14 cellular contexts compared by ENCODE assay signal in the genomic region with DNA sequence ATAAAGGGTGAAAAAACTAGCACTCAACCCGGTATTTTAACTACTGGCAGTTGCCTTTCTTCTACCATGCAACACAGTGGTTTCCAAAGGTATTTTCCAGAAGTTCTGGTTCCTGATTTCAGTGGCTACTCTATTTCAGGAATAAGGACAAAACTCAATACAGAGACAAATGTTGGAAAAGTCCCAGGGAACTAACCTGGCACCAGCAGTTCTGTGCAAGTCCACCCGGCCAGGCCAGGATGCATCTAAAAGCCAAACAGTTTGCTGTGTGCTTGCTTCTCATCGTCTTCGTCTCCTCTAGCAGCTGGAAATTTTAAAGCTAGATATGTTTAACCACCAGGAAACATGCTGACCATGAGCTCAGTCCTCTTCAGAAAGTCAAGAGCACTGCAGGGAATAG. TPM values are rescaled to one million over a fixed set of nuclear protein-coding genes. Genes with fewer than 3 reads are reported as not detected.
DNase-seq lines count a peak whose midpoint lies in the region; ATAC-seq and TF ChIP-seq lines count a peak whose summit lies in the region.
"Had no signal": no experiment of that assay in that cellular context is flagged by ENCODE, and none has a peak within 500 bp of the region (broad histone marks: within the 10 kb centered on the region; RNA-seq: fewer than 3 reads in every experiment).

No MANE protein-coding gene starts in this region.

- H3K27me3 ChIP-seq in lower lobe of right lung (ENCODE audit: low read depth) (no peaks in the 10 kb centered on the region), thyroid gland (no peaks in the 10 kb centered on the region)

- no peaks in the 10 kb centered on the region for H3K36me3 ChIP-seq in lower lobe of right lung
- no peaks in the 10 kb centered on the region for H3K36me3 ChIP-seq in thyroid gland

- H3K4me3 ChIP-seq in lower lobe of right lung: no peak overlapping the region
- H3K4me3 ChIP-seq in thyroid gland (replicated peaks in 1 of 3): no peak overlapping the region
- H3K4me3 ChIP-seq: K562, mucosa of descending colon, smooth muscle cell had no signal

- H3K27ac ChIP-seq in lower lobe of right lung (peak overlapping the region; percentile 14), thyroid gland (peak overlapping the region; percentile 33 to 65 (median 40))

- no peak for ATAC-seq in activated T-cell treated with anti-CD3 and anti-CD28 coated beads, Interleukin-2, amount 50 U/mL, for 72 hours (replicated peaks in 1 of 2)
- ATAC-seq in activated naive CD8-positive, alpha-beta T cell treated with anti-CD3 and anti-CD28 coated beads, Interleukin-2, amount 50 U/mL, for 24 hours: no peak
- ATAC-seq in lower lobe of right lung: no peak
- ATAC-seq in GM21825 (IDR thresholded peaks at IDR 0.05; ENCODE audit: unreplicated experiment): no peak
- ATAC-seq in GM19035 (IDR thresholded peaks at IDR 0.05; ENCODE audit: unreplicated experiment): no peak
- ATAC-seq: K562, Panc1 had no signal

- H3K9me3 Mint-ChIP-seq in activated T-cell treated with anti-CD3 and anti-CD28 coated beads, Interleukin-2, amount 50 U/mL, for 72 hours: no peaks in the 10 kb centered on the region
- H3K9me3 Mint-ChIP-seq in activated naive CD8-positive, alpha-beta T cell treated with anti-CD3 and anti-CD28 coated beads, Interleukin-2, amount 50 U/mL, for 24 hours: no peaks in the 10 kb centered on the region

- peaks cover 92% of the 10 kb centered on the region for H3K4me1 Mint-ChIP-seq in activated T-cell treated with anti-CD3 and anti-CD28 coated beads, Interleukin-2, amount 50 U/mL, for 72 hours (ENCODE audit: low read depth)
- peaks cover 96% of the 10 kb centered on the region for H3K4me1 Mint-ChIP-seq in activated naive CD8-positive, alpha-beta T cell treated with anti-CD3 and anti-CD28 coated beads, Interleukin-2, amount 50 U/mL, for 24 hours

- H3K27ac Mint-ChIP-seq in activated T-cell treated with anti-CD3 and anti-CD28 coated beads, Interleukin-2, amount 50 U/mL, for 72 hours: peak overlapping the region; percentile 99
- H3K27ac Mint-ChIP-seq in activated naive CD8-positive, alpha-beta T cell treated with anti-CD3 and anti-CD28 coated beads, Interleukin-2, amount 50 U/mL, for 24 hours: peak overlapping the region; percentile 97

- no peaks in the 10 kb centered on the region for H3K9me3 ChIP-seq in lower lobe of right lung
- H3K9me3 ChIP-seq in thyroid gland: no peaks in the 10 kb centered on the region
- H3K9me3 ChIP-seq: mucosa of descending colon had no signal

- DNase-seq in activated T-cell treated with anti-CD3 and anti-CD28 coated beads, Interleukin-2, amount 50 U/mL, for 72 hours: no peak
- no peak for DNase-seq in activated T-cell treated with anti-CD3 and anti-CD28 coated beads, Interleukin-2, amount 50 U/mL, for 1 hour
- no peak for DNase-seq in activated naive CD8-positive, alpha-beta T cell treated with anti-CD3 and anti-CD28 coated beads, Interleukin-2, amount 50 U/mL, for 24 hours
- DNase-seq in lower lobe of right lung (no peak), thyroid gland (peak; percentile 24 to 31)
- DNase-seq in activated CD8-positive, alpha-beta memory T cell treated with anti-CD3 and anti-CD28 coated beads, Interleukin-2, amount 50 U/mL, for 48 hours: no peak
- DNase-seq: EL, NCI-H2029 treated with DMSO at 0.1 percent for 48 hours had no signal

- no peaks in the 10 kb centered on the region for H3K27me3 Mint-ChIP-seq in activated T-cell treated with anti-CD3 and anti-CD28 coated beads, Interleukin-2, amount 50 U/mL, for 72 hours (ENCODE audit: low read depth)
- no peaks in the 10 kb centered on the region for H3K27me3 Mint-ChIP-seq in activated naive CD8-positive, alpha-beta T cell treated with anti-CD3 and anti-CD28 coated beads, Interleukin-2, amount 50 U/mL, for 24 hours

- TF ChIP-seq POLR2A in thyroid gland (IDR thresholded peaks at IDR 0.05): no peak

- H3K4me1 ChIP-seq in lower lobe of right lung (peaks cover 67% of the 10 kb centered on the region), thyroid gland (peaks cover 35 to 54% of the 10 kb centered on the region in 2 donors)

- peaks cover 0 to 9% of the 10 kb centered on the region in 2 donors for H3K36me3 Mint-ChIP-seq in activated T-cell treated with anti-CD3 and anti-CD28 coated beads, Interleukin-2, amount 50 U/mL, for 72 hours (ENCODE audit: insufficient read depth in 2 of 2)
- peaks cover 26% of the 10 kb centered on the region for H3K36me3 Mint-ChIP-seq in activated naive CD8-positive, alpha-beta T cell treated with anti-CD3 and anti-CD28 coated beads, Interleukin-2, amount 50 U/mL, for 24 hours (ENCODE audit: low read depth)

- intact Hi-C loops in lower lobe of right lung (cut with DNase I): no loop called here
- intact Hi-C loops in thyroid gland (cut with DNase I): no loop called here

- TF ChIP-seq CTCF in lower lobe of right lung (IDR thresholded peaks at IDR 0.05): no peak
- TF ChIP-seq CTCF in thyroid gland (IDR thresholded peaks at IDR 0.05): no peak

- WGBS in thyroid gland, 2 donors: 43 to 56% methylated on average over 4 of the region's 4 CpGs

- H3K4me3 Mint-ChIP-seq in activated T-cell treated with anti-CD3 and anti-CD28 coated beads, Interleukin-2, amount 50 U/mL, for 72 hours: peak overlapping the region; percentile 77 to 96
- peak overlapping the region; percentile 77 for H3K4me3 Mint-ChIP-seq in activated naive CD8-positive, alpha-beta T cell treated with anti-CD3 and anti-CD28 coated beads, Interleukin-2, amount 50 U/mL, for 24 hours

RNA-seq across cellular contexts. Expression of a gene that starts 52.5 kb away (rescaled TPM):
- total RNA-seq in activated T-cell treated with anti-CD3 and anti-CD28 coated beads, Interleukin-2, amount 50 U/mL, for 72 hours: 10 to 100 TPM; 47.0 to 56.9 TPM
- total RNA-seq in lower lobe of right lung: 19.9 TPM
- 10 to 100 TPM; 65.2 to 92.9 (median 70.0) TPM for total RNA-seq in thyroid gland

Comparison
In these comparisons a context has a peak if more than half of its experiments do, and no peak if none do; other contexts are left out.
1. DNase-seq: peak in thyroid gland (2 of 2); none in activated T-cell treated with anti-CD3 and anti-CD28 coated beads, Interleukin-2, amount 50 U/mL, for 72 hours (0 of 2), activated T-cell treated with anti-CD3 and anti-CD28 coated beads, Interleukin-2, amount 50 U/mL, for 1 hour (single experiment), activated naive CD8-positive, alpha-beta T cell treated with anti-CD3 and anti-CD28 coated beads, Interleukin-2, amount 50 U/mL, for 24 hours (single experiment), lower lobe of right lung (single experiment) and activated CD8-positive, alpha-beta memory T cell treated with anti-CD3 and anti-CD28 coated beads, Interleukin-2, amount 50 U/mL, for 48 hours (single experiment).